ENCODE assay signal across 8 cellular contexts in the genomic region with DNA sequence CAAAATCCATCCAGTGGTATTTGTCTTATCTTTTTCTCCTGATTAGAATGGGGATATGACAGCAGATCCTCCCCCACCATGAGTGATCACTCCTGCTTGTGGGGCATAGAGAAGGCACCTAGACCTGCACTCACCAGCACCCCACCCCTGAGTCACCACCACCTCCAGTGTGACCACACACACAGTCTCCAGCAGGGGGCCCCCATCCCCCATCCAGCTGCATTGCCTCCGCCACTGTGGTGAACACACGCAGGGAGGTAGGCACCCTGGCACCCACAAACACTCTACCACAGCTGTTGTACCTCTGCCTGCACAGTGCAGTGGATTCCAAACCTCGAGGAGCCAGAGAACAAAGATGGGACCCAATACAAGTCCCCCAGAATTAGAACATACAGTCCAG. TPM values are rescaled to one million over a fixed set of nuclear protein-coding genes. Genes with fewer than 3 reads are reported as not detected.
DNase-seq lines count a peak whose midpoint lies in the region; ATAC-seq, FAIRE-seq and TF ChIP-seq lines count a peak whose summit lies in the region.

No MANE protein-coding gene starts in this region.

- no peaks in the 10 kb centered on the region for H3K36me3 ChIP-seq in endothelial cell of umbilical vein (ENCODE audit: control insufficient read depth in 2 of 2, extremely low read depth in 1 of 2, insufficient read depth in 2 of 2, low read length in 2 of 2)

- no peak overlapping the region for H3K4me2 ChIP-seq in endothelial cell of umbilical vein (ENCODE audit: insufficient read depth, low read length)

- no peak for TF ChIP-seq POLR2A in endothelial cell of umbilical vein (IDR thresholded peaks at IDR 0.05; ENCODE audit: low read depth, low read length)

- no peak overlapping the region for H3K4me3 Mint-ChIP-seq in CD4-positive, alpha-beta T cell
- no peak overlapping the region for H3K4me3 Mint-ChIP-seq in activated CD4-positive, alpha-beta T cell treated with anti-CD3 and anti-CD28 coated beads, Interleukin-2, amount 10 ng/mL, durations not matched to agents 24 days and 14 days

- no peaks in the 10 kb centered on the region for H3K4me1 Mint-ChIP-seq in CD4-positive, alpha-beta T cell (ENCODE audit: low read depth)
- peaks cover 9% of the 10 kb centered on the region for H3K4me1 Mint-ChIP-seq in activated CD4-positive, alpha-beta T cell treated with anti-CD3 and anti-CD28 coated beads, Interleukin-2, amount 10 ng/mL, durations not matched to agents 24 days and 14 days

- no peaks in the 10 kb centered on the region for H3K4me1 ChIP-seq in endothelial cell of umbilical vein (ENCODE audit: control insufficient read depth, extremely low read depth, insufficient read depth, low read length)

- intact Hi-C loops in CD4-positive, alpha-beta T cell (cut with DNase I, micrococcal nuclease), result no loop called here
- intact Hi-C loops in activated CD4-positive, alpha-beta T cell treated with anti-CD3 and anti-CD28 coated beads, Interleukin-2, amount 10 ng/mL, durations not matched to agents 24 days and 14 days (cut with micrococcal nuclease), result no loop called here
- intact Hi-C loops in endothelial cell of umbilical vein (cut with micrococcal nuclease), result no loop called here

- no peaks in the 10 kb centered on the region for H3K27me3 ChIP-seq in CD4-positive, alpha-beta T cell (ENCODE audit: control insufficient read depth, insufficient read depth, low read length)
- no peaks in the 10 kb centered on the region for H3K27me3 ChIP-seq in endothelial cell of umbilical vein (ENCODE audit: control insufficient read depth in 2 of 2, insufficient read depth in 2 of 2, low read length in 2 of 2)

- no peak overlapping the region for H3K4me3 ChIP-seq in endothelial cell of umbilical vein (replicated peaks in 1 of 3; ENCODE audit: insufficient read depth in 1 of 3, low read depth in 1 of 3, low read length in 3 of 3)

- H3K9me3 Mint-ChIP-seq in CD4-positive, alpha-beta T cell, result no peaks in the 10 kb centered on the region
- H3K9me3 Mint-ChIP-seq in activated CD4-positive, alpha-beta T cell treated with anti-CD3 and anti-CD28 coated beads, Interleukin-2, amount 10 ng/mL, durations not matched to agents 24 days and 14 days, result no peaks in the 10 kb centered on the region

- POLR2A ChIA-PET in CD4-positive, alpha-beta T cell (lab: Charles Lee), result no interaction called here
- POLR2A ChIA-PET in endothelial cell of umbilical vein (lab: Charles Lee), result no interaction called here

- no peaks in the 10 kb centered on the region for H3K9me1 ChIP-seq in endothelial cell of umbilical vein (replicated peaks; ENCODE audit: control insufficient read depth, extremely low read depth, insufficient read depth, low read length)

- peak; percentile 16 to 62 (median 41) for DNase-seq in CD4-positive, alpha-beta T cell
- peak; percentile 86 for DNase-seq in activated CD4-positive, alpha-beta T cell treated with anti-CD3 and anti-CD28 coated beads, Interleukin-2, amount 10 ng/mL, durations not matched to agents 24 days and 14 days
- DNase-seq in endothelial cell of umbilical vein (ENCODE audit: low read depth, low spot score) (peak; percentile 1), KG1 (lab: John Stamatoyannopoulos, UW) (no peak), COLO829 (ENCODE audit: low spot score) (no peak)
- DNase-seq in stimulated activated CD4-positive, alpha-beta T cell treated with anti-CD3 and anti-CD28 coated beads, Interleukin-4, amount 100 ng/mL, for 24 hours, result peak; percentile 54

- no TSS peak for BruUV-seq in endothelial cell of umbilical vein (replicated peaks; lab: Mats Ljungman, UMichigan)

- CTCF ChIA-PET in CD4-positive, alpha-beta T cell (lab: Charles Lee), result no interaction called here
- CTCF ChIA-PET in endothelial cell of umbilical vein (lab: Charles Lee), result interaction anchor here (1.2 kb wide), 1 partner anchor 66 kb away, joined by 3 read pairs; the partner anchor contains the start of gene EOLA2

- H3K27me3 Mint-ChIP-seq in CD4-positive, alpha-beta T cell, result no peaks in the 10 kb centered on the region
- H3K27me3 Mint-ChIP-seq in activated CD4-positive, alpha-beta T cell treated with anti-CD3 and anti-CD28 coated beads, Interleukin-2, amount 10 ng/mL, durations not matched to agents 24 days and 14 days, result peaks cover 13% of the 10 kb centered on the region

- H3K27ac ChIP-seq in CD4-positive, alpha-beta T cell (ENCODE audit: low read depth, low read length), result no peak overlapping the region
- no peak overlapping the region for H3K27ac ChIP-seq in endothelial cell of umbilical vein (ENCODE audit: insufficient read depth, low read depth, low read length)

- FAIRE-seq in endothelial cell of umbilical vein (lab: Jason Lieb, UNC), result peak; percentile 59

- H3K9ac ChIP-seq in endothelial cell of umbilical vein (replicated peaks; ENCODE audit: extremely low read depth, insufficient read depth, low read length), result no peak overlapping the region

- no peaks in the 10 kb centered on the region for H3K9me3 ChIP-seq in CD4-positive, alpha-beta T cell (ENCODE audit: control insufficient read depth, low read length)
- no peaks in the 10 kb centered on the region for H3K9me3 ChIP-seq in endothelial cell of umbilical vein (replicated peaks; ENCODE audit: control insufficient read depth, insufficient read depth, low read length)

- no peaks in the 10 kb centered on the region for H3K36me3 Mint-ChIP-seq in CD4-positive, alpha-beta T cell (ENCODE audit: low read depth)
- H3K36me3 Mint-ChIP-seq in activated CD4-positive, alpha-beta T cell treated with anti-CD3 and anti-CD28 coated beads, Interleukin-2, amount 10 ng/mL, durations not matched to agents 24 days and 14 days (ENCODE audit: low read depth), result no peaks in the 10 kb centered on the region

- no peaks in the 10 kb centered on the region for H4K20me1 ChIP-seq in endothelial cell of umbilical vein (replicated peaks; ENCODE audit: control insufficient read depth, extremely low read depth, insufficient read depth, low read length)

- no peak for TF ChIP-seq CTCF in CD4-positive, alpha-beta T cell (IDR thresholded peaks at IDR 0.05)
- TF ChIP-seq CTCF in endothelial cell of umbilical vein (IDR thresholded peaks at IDR 0.05; ENCODE audit: extremely low read depth in 1 of 2, insufficient read depth in 1 of 2, low read depth in 1 of 2, low read length in 2 of 2), result peak; percentile 13 to 48

- no peak overlapping the region for H2AFZ ChIP-seq in endothelial cell of umbilical vein (ENCODE audit: low read depth, low read length)

- peak; percentile 85 for ATAC-seq in CD4-positive, alpha-beta T cell (ENCODE audit: poor library complexity)
- ATAC-seq in GM19455 (IDR thresholded peaks at IDR 0.05; ENCODE audit: unreplicated experiment) (peak; percentile 66), HG03575 (IDR thresholded peaks at IDR 0.05; ENCODE audit: extremely low read depth, insufficient number of reproducible peaks, low FRiP score, unreplicated experiment) (peak; percentile 82)

- dilution Hi-C loops in endothelial cell of umbilical vein (cut with MboI; ENCODE audit: extremely low pct_ligation_motif_present, low sequenced_read_pairs), result no loop called here

- no peaks in the 10 kb centered on the region for H3K79me2 ChIP-seq in endothelial cell of umbilical vein (ENCODE audit: control insufficient read depth, insufficient read depth, low read length)

- no peak overlapping the region for H3K27ac Mint-ChIP-seq in CD4-positive, alpha-beta T cell
- H3K27ac Mint-ChIP-seq in activated CD4-positive, alpha-beta T cell treated with anti-CD3 and anti-CD28 coated beads, Interleukin-2, amount 10 ng/mL, durations not matched to agents 24 days and 14 days, result no peak overlapping the region

TF ChIP-seq in endothelial cell of umbilical vein, 7 proteins besides CTCF, POLR2A, EP300 and RAD21:
- TF ChIP-seq GATA2 (IDR thresholded peaks at IDR 0.05; ENCODE audit: insufficient read depth, insufficient read length, low read depth, low read length), result no peak
- TF ChIP-seq MYC (IDR thresholded peaks at IDR 0.05; ENCODE audit: low read depth, low read length), result no peak
- no peak for TF ChIP-seq MAX (IDR thresholded peaks at IDR 0.05; ENCODE audit: insufficient read depth, insufficient read length)
- TF ChIP-seq FOS (IDR thresholded peaks at IDR 0.05; ENCODE audit: borderline replicate concordance, insufficient read depth, low read length), result no peak
- no peak for TF ChIP-seq POLR2AphosphoS5 (IDR thresholded peaks at IDR 0.05; ENCODE audit: insufficient read depth, low read depth, low read length)
- TF ChIP-seq EZH2 (IDR thresholded peaks at IDR 0.05; ENCODE audit: borderline replicate concordance, low read depth, low read length, severe bottlenecking), result no peak
- no peak for TF ChIP-seq JUN (IDR thresholded peaks at IDR 0.05; ENCODE audit: borderline replicate concordance, insufficient read depth, insufficient read length, low read depth)

RNA-seq across cellular contexts. Expression of gene MAGEA8, which starts 9.0 kb away (rescaled TPM):
- not detected for total RNA-seq in CD4-positive, alpha-beta T cell
- not detected in 2 replicates for total RNA-seq in activated CD4-positive, alpha-beta T cell treated with anti-CD3 and anti-CD28 coated beads, Interleukin-2, amount 10 ng/mL, durations not matched to agents 24 days and 14 days
- not detected in 2 replicates for total RNA-seq in endothelial cell of umbilical vein
- not detected in 2 replicates for polyA plus RNA-seq in endothelial cell of umbilical vein
- not detected in 2 replicates for polyA plus RNA-seq in endothelial cell of umbilical vein (2011; cell fraction: cytosol; rRNA removed)
- polyA plus RNA-seq in endothelial cell of umbilical vein (2011; cell fraction: nucleus; rRNA removed), result not detected in 2 replicates
- polyA plus RNA-seq in endothelial cell of umbilical vein (2012), result not detected in 2 replicates
- polyA minus RNA-seq in endothelial cell of umbilical vein, result not detected in 2 replicates
- polyA minus RNA-seq in endothelial cell of umbilical vein (2011; cell fraction: cytosol; rRNA and poly(A)+ RNA removed), result not detected
- not detected in 2 replicates for polyA minus RNA-seq in endothelial cell of umbilical vein (2011; cell fraction: nucleus; rRNA and poly(A)+ RNA removed)

RNA-seq across cellular contexts. Expression of gene HSFX4, which starts 57.4 kb away (rescaled TPM):
- total RNA-seq in CD4-positive, alpha-beta T cell, result not detected
- 0.17 TPM in 1 of 2 replicates, not detected in the other for total RNA-seq in activated CD4-positive, alpha-beta T cell treated with anti-CD3 and anti-CD28 coated beads, Interleukin-2, amount 10 ng/mL, durations not matched to agents 24 days and 14 days
- not detected in 2 replicates for total RNA-seq in endothelial cell of umbilical vein
- polyA plus RNA-seq in endothelial cell of umbilical vein, result not detected in 2 replicates
- polyA plus RNA-seq in endothelial cell of umbilical vein (2011; cell fraction: cytosol; rRNA removed), result not detected in 2 replicates
- not detected in 2 replicates for polyA plus RNA-seq in endothelial cell of umbilical vein (2011; cell fraction: nucleus; rRNA removed)
- not detected in 2 replicates for polyA plus RNA-seq in endothelial cell of umbilical vein (2012)
- not detected in 2 replicates for polyA minus RNA-seq in endothelial cell of umbilical vein
- not detected for polyA minus RNA-seq in endothelial cell of umbilical vein (2011; cell fraction: cytosol; rRNA and poly(A)+ RNA removed)
- not detected in 2 replicates for polyA minus RNA-seq in endothelial cell of umbilical vein (2011; cell fraction: nucleus; rRNA and poly(A)+ RNA removed)

Comparison
In these comparisons a context has a peak if more than half of its experiments do, and no peak if none do; other contexts are left out.
1. DNase-seq: peak in CD4-positive, alpha-beta T cell (10 of 10), activated CD4-positive, alpha-beta T cell treated with anti-CD3 and anti-CD28 coated beads, Interleukin-2, amount 10 ng/mL, durations not matched to agents 24 days and 14 days (single experiment), endothelial cell of umbilical vein (single experiment) and stimulated activated CD4-positive, alpha-beta T cell treated with anti-CD3 and anti-CD28 coated beads, Interleukin-4, amount 100 ng/mL, for 24 hours (single experiment); none in KG1 (single experiment) and COLO829 (single experiment).
2. Peak in every context shown above with its lines, with median percentiles within 50 percentile points of each other: ATAC-seq.